In genomic region chr11:83127309-83127636, GRCh38 we compare ENCODE assay signal across 20 cellular contexts.
"Had no signal": no experiment of that assay in that cellular context is flagged by ENCODE, and none has a peak within 500 bp of the region (broad histone marks: within the 10 kb centered on the region; RNA-seq: fewer than 3 reads in every experiment).

No MANE protein-coding gene starts in this region.

- H3K27me3 ChIP-seq: ascending aorta, esophagus muscularis mucosa, gastroesophageal sphincter, heart left ventricle, spleen had no signal

- H3K4me3 ChIP-seq: ascending aorta, coronary artery, esophagus muscularis mucosa, gastroesophageal sphincter, heart left ventricle, left ventricle myocardium inferior, spleen had no signal

- H3K4me1 ChIP-seq: ascending aorta, esophagus muscularis mucosa, gastroesophageal sphincter had no signal

- H3K27ac ChIP-seq: ascending aorta, coronary artery, esophagus muscularis mucosa, gastroesophageal sphincter, heart left ventricle, left ventricle myocardium inferior, spleen had no signal

- H3K9me3 ChIP-seq: ascending aorta, esophagus muscularis mucosa, gastroesophageal sphincter, heart left ventricle, left ventricle myocardium inferior, spleen had no signal

- H3K36me3 ChIP-seq: ascending aorta, esophagus muscularis mucosa, gastroesophageal sphincter, heart left ventricle, left ventricle myocardium inferior, spleen had no signal

- DNase-seq: activated CD4-positive, alpha-beta T cell treated with anti-CD3 and anti-CD28 coated beads for 48 hours; activated CD4-positive, CD25-positive, alpha-beta regulatory T cell; activated CD8-positive, alpha-beta T cell treated with anti-CD3 and anti-CD28 coated beads for 36 hours; activated naive CD4-positive, alpha-beta T cell treated with anti-CD3 and anti-CD28 coated beads for 36 hours; activated T-cell treated with anti-CD3 and anti-CD28 coated beads, Interleukin-2, amount 50 U/mL, for 24 hours; heart left ventricle; left ventricle myocardium inferior; mammary epithelial cell; midbrain; nephron progenitor cell; nucleus accumbens; retina; spleen; stimulated activated CD4-positive, alpha-beta T cell treated with anti-CD3 and anti-CD28 coated beads, Interleukin-4, amount 100 ng/mL, for 4 hours; T1000 had no signal

- ATAC-seq: activated CD8-positive, alpha-beta T cell treated with anti-CD3 and anti-CD28 coated beads for 36 hours; gastroesophageal sphincter; heart left ventricle; stimulated activated memory B cell treated with anti-CD40 and anti-IgM and Interleukin-4, amounts not matched to agents 10 μg/mL and 1 μg/mL and 100 μg/mL, for 72 hours had no signal
